In genomic region chr16:56426585-56426984, GRCh38 we compare ENCODE assay signal across 11 cellular contexts. TPM values are rescaled to one million over a fixed set of nuclear protein-coding genes. Genes with fewer than 3 reads are reported as not detected.
A peak's percentile ranks its signal among the peaks of the same experiment; 100 is the strongest.
DNase-seq lines count a peak whose midpoint lies in the region; ATAC-seq, FAIRE-seq and TF ChIP-seq lines count a peak whose summit lies in the region.
"Had no signal": no experiment of that assay in that cellular context is flagged by ENCODE, and none has a peak within 500 bp of the region (broad histone marks: within the 10 kb centered on the region; RNA-seq: fewer than 3 reads in every experiment).

No MANE protein-coding gene starts in this region.

- H3K27ac Mint-ChIP-seq in activated CD4-positive, alpha-beta T cell treated with anti-CD3 and anti-CD28 coated beads, Interleukin-2, amount 10 ng/mL, durations not matched to agents 7 days and 5 days, result no peak overlapping the region
- H3K27ac Mint-ChIP-seq in activated B cell treated with CpG ODN at 0.5 μM for 24 hours, result peak overlapping the region; percentile 35

- CTCF ChIA-PET in activated CD4-positive, alpha-beta T cell treated with anti-CD3 and anti-CD28 coated beads, Interleukin-2, amount 10 ng/mL, durations not matched to agents 7 days and 5 days (lab: Charles Lee), result interaction anchor here (0.6 to 1.9 kb wide), 3 partner anchors 11 to 249 kb away, joined by 3 to 6 read pairs (median 3); no protein-coding TSS in a partner anchor
- CTCF ChIA-PET in activated B cell treated with CpG ODN at 0.5 μM for 24 hours (lab: Charles Lee), result interaction anchor here (1.2 kb wide), 1 partner anchor 26 kb away, joined by 4 read pairs; no protein-coding TSS in a partner anchor

- no peaks in the 10 kb centered on the region for H3K9me3 Mint-ChIP-seq in activated CD4-positive, alpha-beta T cell treated with anti-CD3 and anti-CD28 coated beads, Interleukin-2, amount 10 ng/mL, durations not matched to agents 7 days and 5 days
- no peaks in the 10 kb centered on the region for H3K9me3 Mint-ChIP-seq in activated B cell treated with CpG ODN at 0.5 μM for 24 hours

- H2AK5ac ChIP-seq in mesendoderm (ENCODE audit: low read length), result no peak overlapping the region

- H2BK15ac ChIP-seq in mesendoderm (replicated peaks; ENCODE audit: low read depth), result no peak overlapping the region

- no peak overlapping the region for H3K23ac ChIP-seq in mesendoderm (ENCODE audit: low read length)

- intact Hi-C loops in activated B cell treated with CpG ODN at 0.5 μM for 24 hours (cut with micrococcal nuclease), result loop anchor here (10.0 kb wide), 3 partner anchors 232 to 1308 kb away; partner anchors contain the start of genes GNAO1, HERPUD1 and KATNB1
- intact Hi-C loops in esophagus squamous epithelium (cut with DNase I), result no loop called here

- no peak overlapping the region for H2BK120ac ChIP-seq in mesendoderm (ENCODE audit: low read depth, low read length)

- WGBS in esophagus squamous epithelium, 2 donors, result 33 to 41% methylated on average over 4 of the region's 4 CpGs
- WGBS in mesendoderm (ENCODE audit: extremely low coverage, insufficient coverage, low lambda C conversion rate), result no CpG with 5 or more reads among the region's 4 CpGs

- no peaks in the 10 kb centered on the region for H3K27me3 ChIP-seq in esophagus squamous epithelium
- no peaks in the 10 kb centered on the region for H3K27me3 ChIP-seq in skeletal muscle tissue (ENCODE audit: control insufficient read depth in 3 of 3, insufficient read depth in 3 of 3, low read length in 3 of 3)
- no peaks in the 10 kb centered on the region for H3K27me3 ChIP-seq in mesendoderm (ENCODE audit: insufficient read depth, low read length, poor library complexity)

- no peak for ATAC-seq in activated B cell treated with CpG ODN at 0.5 μM for 24 hours (ENCODE audit: low read depth)
- ATAC-seq in left lobe of liver, result no peak

- peak overlapping the region; percentile 66 for H3K4me3 Mint-ChIP-seq in activated CD4-positive, alpha-beta T cell treated with anti-CD3 and anti-CD28 coated beads, Interleukin-2, amount 10 ng/mL, durations not matched to agents 7 days and 5 days
- H3K4me3 Mint-ChIP-seq in activated B cell treated with CpG ODN at 0.5 μM for 24 hours, result peak overlapping the region; percentile 68

- H3K56ac ChIP-seq in mesendoderm (ENCODE audit: low read length), result no peak overlapping the region

- H3K27ac ChIP-seq in esophagus squamous epithelium (peak overlapping the region; percentile 85 to 94 (median 94)), skeletal muscle tissue (ENCODE audit: low read depth, low read length) (peak overlapping the region; percentile 84), mesendoderm (ENCODE audit: low read depth, low read length) (no peak overlapping the region)

- H3K4me1 ChIP-seq in esophagus squamous epithelium (peaks cover 11 to 51% (median 27%) of the 10 kb centered on the region in 3 donors), skeletal muscle tissue (ENCODE audit: control insufficient read depth in 3 of 3, insufficient read depth in 3 of 3, low read length in 3 of 3) (peaks cover 17 to 26% (median 25%) of the 10 kb centered on the region in 3 donors), mesendoderm (ENCODE audit: control insufficient read depth, low read depth, low read length) (peaks cover 16% of the 10 kb centered on the region)

- FAIRE-seq in H54 (lab: Jason Lieb, UNC), result no peak

- no peak overlapping the region for H4K5ac ChIP-seq in mesendoderm (ENCODE audit: low read length)

- H3K36me3 ChIP-seq in esophagus squamous epithelium (peaks cover 0 to 15% (median 0%) of the 10 kb centered on the region in 3 donors), skeletal muscle tissue (ENCODE audit: control insufficient read depth in 3 of 3, insufficient read depth in 3 of 3, low read length in 3 of 3) (peaks cover 0 to 14% (median 0%) of the 10 kb centered on the region in 3 donors), mesendoderm (ENCODE audit: control insufficient read depth, insufficient read depth, low read length) (peaks cover 2% of the 10 kb centered on the region)

- DNase-seq in activated CD4-positive, alpha-beta T cell treated with anti-CD3 and anti-CD28 coated beads, Interleukin-2, amount 10 ng/mL, durations not matched to agents 7 days and 5 days, result no peak
- DNase-seq in activated CD4-positive, alpha-beta T cell treated with anti-CD3 and anti-CD28 coated beads for 4 hours, result no peak
- no peak for DNase-seq in activated B cell treated with CpG ODN at 0.5 μM for 24 hours
- DNase-seq in esophagus squamous epithelium (lab: John Stamatoyannopoulos, UW), result no peak
- DNase-seq in mesendoderm, result no peak
- DNase-seq in left lobe of liver (ENCODE audit: low spot score), result no peak
- no peak for DNase-seq in H54 (ENCODE audit: insufficient read length, low spot score)
- DNase-seq: dermis blood vessel endothelial cell, NCI-H2081 treated with DMSO at 0.1 percent for 48 hours, T1000 had no signal

- no peaks in the 10 kb centered on the region for H3K27me3 Mint-ChIP-seq in activated CD4-positive, alpha-beta T cell treated with anti-CD3 and anti-CD28 coated beads, Interleukin-2, amount 10 ng/mL, durations not matched to agents 7 days and 5 days
- H3K27me3 Mint-ChIP-seq in activated B cell treated with CpG ODN at 0.5 μM for 24 hours, result no peaks in the 10 kb centered on the region

- no peak for TF ChIP-seq POLR2A in esophagus squamous epithelium (IDR thresholded peaks at IDR 0.05)
- TF ChIP-seq POLR2A in H54 (IDR thresholded peaks at IDR 0.05; ENCODE audit: low read depth, low read length), result no peak

- H3K79me2 ChIP-seq in mesendoderm (ENCODE audit: control insufficient read depth, insufficient read depth, low read length), result peaks cover 14% of the 10 kb centered on the region

- no peak overlapping the region for H3K18ac ChIP-seq in mesendoderm (ENCODE audit: low read length)

- POLR2A ChIA-PET in activated CD4-positive, alpha-beta T cell treated with anti-CD3 and anti-CD28 coated beads, Interleukin-2, amount 10 ng/mL, durations not matched to agents 7 days and 5 days (lab: Charles Lee), result no interaction called here
- POLR2A ChIA-PET in activated B cell treated with CpG ODN at 0.5 μM for 24 hours (lab: Charles Lee), result interaction anchor here (0.9 to 1.2 kb wide), 3 partner anchors 23 to 26 kb away, joined by 3 read pairs; partner anchors contain the start of genes NUDT21 and OGFOD1

- no peak overlapping the region for H3K4me3 ChIP-seq in esophagus squamous epithelium
- H3K4me3 ChIP-seq in skeletal muscle tissue (ENCODE audit: low read length in 3 of 3), result no peak overlapping the region
- H3K4me3 ChIP-seq in mesendoderm (ENCODE audit: low read length), result no peak overlapping the region

- peaks cover 11% of the 10 kb centered on the region for H3K79me1 ChIP-seq in mesendoderm (ENCODE audit: low read length)

- no peak for TF ChIP-seq CTCF in activated B cell treated with CpG ODN at 0.5 μM for 24 hours (IDR thresholded peaks at IDR 0.05)
- TF ChIP-seq CTCF in esophagus squamous epithelium (IDR thresholded peaks at IDR 0.05), result no peak

- H3K4me1 Mint-ChIP-seq in activated CD4-positive, alpha-beta T cell treated with anti-CD3 and anti-CD28 coated beads, Interleukin-2, amount 10 ng/mL, durations not matched to agents 7 days and 5 days, result peaks cover 43% of the 10 kb centered on the region
- peaks cover 33% of the 10 kb centered on the region for H3K4me1 Mint-ChIP-seq in activated B cell treated with CpG ODN at 0.5 μM for 24 hours

- no peak overlapping the region for H4K8ac ChIP-seq in mesendoderm (ENCODE audit: low read depth, low read length)

- no peak overlapping the region for H3K4ac ChIP-seq in mesendoderm (ENCODE audit: low read depth, low read length)

- no peak overlapping the region for H3K4me2 ChIP-seq in mesendoderm (ENCODE audit: low read length)

- peaks cover 13% of the 10 kb centered on the region for H3K36me3 Mint-ChIP-seq in activated CD4-positive, alpha-beta T cell treated with anti-CD3 and anti-CD28 coated beads, Interleukin-2, amount 10 ng/mL, durations not matched to agents 7 days and 5 days (ENCODE audit: low read depth)
- H3K36me3 Mint-ChIP-seq in activated B cell treated with CpG ODN at 0.5 μM for 24 hours (ENCODE audit: low read depth), result peaks cover 27% of the 10 kb centered on the region

- H2BK5ac ChIP-seq in mesendoderm (ENCODE audit: low read length), result no peak overlapping the region

- no peaks in the 10 kb centered on the region for H3K9me3 ChIP-seq in esophagus squamous epithelium
- H3K9me3 ChIP-seq in skeletal muscle tissue (ENCODE audit: control insufficient read depth in 3 of 3, low read length in 3 of 3), result no peaks in the 10 kb centered on the region

- H3K9ac ChIP-seq in skeletal muscle tissue (ENCODE audit: low read depth in 1 of 3, low read length in 3 of 3) (no peak overlapping the region), mesendoderm (ENCODE audit: low read length) (no peak overlapping the region)

RNA-seq across cellular contexts. Expression of gene AMFR, which starts 1.2 kb away (rescaled TPM):
- 10 to 100 TPM; 52.5 to 58.5 TPM for total RNA-seq in activated CD4-positive, alpha-beta T cell treated with anti-CD3 and anti-CD28 coated beads, Interleukin-2, amount 10 ng/mL, durations not matched to agents 7 days and 5 days
- total RNA-seq in activated B cell treated with CpG ODN at 0.5 μM for 24 hours (118 and 134 TPM in 2 replicates), esophagus squamous epithelium (100 to 1,000 TPM in 2 of 4 donors, 10 to 100 TPM in 2; 69.9 to 133 (median 111) TPM), skeletal muscle tissue (130 TPM), left lobe of liver (159 TPM)
- 11.4 TPM for polyA plus RNA-seq in mesendoderm (2013, experiment 1 of 2)
- polyA plus RNA-seq in mesendoderm (2013, experiment 2 of 2), result 11.4 TPM

RNA-seq across cellular contexts. Expression of gene NUDT21, which starts 24.5 kb away (rescaled TPM):
- 100 to 1,000 TPM; 213 to 241 TPM for total RNA-seq in activated CD4-positive, alpha-beta T cell treated with anti-CD3 and anti-CD28 coated beads, Interleukin-2, amount 10 ng/mL, durations not matched to agents 7 days and 5 days
- total RNA-seq in activated B cell treated with CpG ODN at 0.5 μM for 24 hours (108 and 111 TPM in 2 replicates), esophagus squamous epithelium (10 to 100 TPM; 39.4 to 55.5 (median 48.2) TPM), skeletal muscle tissue (54.8 TPM), left lobe of liver (31.7 TPM)
- polyA plus RNA-seq in mesendoderm (2013, experiment 1 of 2), result 199 TPM
- polyA plus RNA-seq in mesendoderm (2013, experiment 2 of 2), result 206 TPM

RNA-seq across cellular contexts. Expression of gene OGFOD1, which starts 24.8 kb away (rescaled TPM):
- 10 to 100 TPM; 43.8 to 44.2 TPM for total RNA-seq in activated CD4-positive, alpha-beta T cell treated with anti-CD3 and anti-CD28 coated beads, Interleukin-2, amount 10 ng/mL, durations not matched to agents 7 days and 5 days
- total RNA-seq in activated B cell treated with CpG ODN at 0.5 μM for 24 hours, result 45.6 and 51.8 TPM in 2 replicates
- total RNA-seq in esophagus squamous epithelium, result 10 to 100 TPM; 28.8 to 58.3 (median 32.1) TPM
- total RNA-seq in skeletal muscle tissue, result 21.4 TPM
- 65.1 TPM for polyA plus RNA-seq in mesendoderm (2013, experiment 1 of 2)
- 65.5 TPM for polyA plus RNA-seq in mesendoderm (2013, experiment 2 of 2)
- 12.1 TPM for total RNA-seq in left lobe of liver
